7 cellular contexts compared by ENCODE assay signal in the genomic region with DNA sequence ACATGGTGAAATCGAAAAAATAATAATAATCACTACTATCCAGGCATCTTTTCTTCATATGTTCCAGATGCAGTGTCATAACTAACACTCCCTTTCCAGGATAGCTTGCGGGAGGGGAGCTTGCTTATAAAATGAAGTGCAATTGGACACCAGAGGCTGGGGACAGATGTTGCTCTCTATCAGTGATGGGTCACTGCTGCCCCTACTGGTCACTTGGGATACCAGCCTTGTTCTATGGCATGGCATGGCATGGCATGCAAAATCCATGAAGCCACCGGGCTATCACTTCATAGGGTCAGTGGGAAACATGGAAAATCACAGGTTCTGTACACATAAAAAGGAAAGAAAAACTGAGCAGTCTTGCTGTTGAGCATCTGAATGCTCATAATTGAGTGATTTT.
A peak's percentile ranks its signal among the peaks of the same experiment; 100 is the strongest.
DNase-seq lines count a peak whose midpoint lies in the region; ATAC-seq and TF ChIP-seq lines count a peak whose summit lies in the region.

No MANE protein-coding gene starts in this region.

- no peak overlapping the region for H3K4me3 Mint-ChIP-seq in activated CD8-positive, alpha-beta T cell treated with anti-CD3 and anti-CD28 coated beads, Interleukin-2, amount 10 ng/mL, durations not matched to agents 7 days and 5 days

- H3K27me3 ChIP-seq in DND-41 (ENCODE audit: insufficient read depth, low read length, poor library complexity): no peaks in the 10 kb centered on the region

- H2AFZ ChIP-seq in DND-41 (ENCODE audit: low read depth, low read length): no peak overlapping the region

- H3K9ac ChIP-seq in DND-41 (ENCODE audit: low read depth, low read length): no peak overlapping the region

- CTCF ChIA-PET in activated CD8-positive, alpha-beta T cell treated with anti-CD3 and anti-CD28 coated beads, Interleukin-2, amount 10 ng/mL, durations not matched to agents 7 days and 5 days (lab: Charles Lee): interaction anchor here (0.7 kb wide), 1 partner anchor 513 kb away, joined by 3 read pairs; no protein-coding TSS in a partner anchor

- POLR2A ChIA-PET in activated CD8-positive, alpha-beta T cell treated with anti-CD3 and anti-CD28 coated beads, Interleukin-2, amount 10 ng/mL, durations not matched to agents 7 days and 5 days (lab: Charles Lee): no interaction called here

- no peaks in the 10 kb centered on the region for H4K20me1 ChIP-seq in DND-41 (ENCODE audit: insufficient read depth, low read length)

- no peaks in the 10 kb centered on the region for H3K79me2 ChIP-seq in DND-41 (ENCODE audit: insufficient read depth, low read length)

- ATAC-seq in DND-41 (ENCODE audit: insufficient read depth, low read depth) (peak; percentile 59; the same call in 2 of the 3 replicates), GM19324 (IDR thresholded peaks at IDR 0.05; ENCODE audit: low FRiP score, unreplicated experiment) (peak; percentile 73)
- no peak for ATAC-seq in activated CD8-positive, alpha-beta T cell treated with anti-CD3 and anti-CD28 coated beads, Interleukin-2, amount 10 ng/mL, durations not matched to agents 7 days and 5 days

- H3K4me3 ChIP-seq in DND-41 (ENCODE audit: low read depth in 1 of 2, low read length in 2 of 2) (no peak overlapping the region), coronary artery (no peak overlapping the region)

- no peaks in the 10 kb centered on the region for H3K27me3 Mint-ChIP-seq in activated CD8-positive, alpha-beta T cell treated with anti-CD3 and anti-CD28 coated beads, Interleukin-2, amount 10 ng/mL, durations not matched to agents 7 days and 5 days (ENCODE audit: low read depth)

- TF ChIP-seq CTCF in DND-41 (IDR thresholded peaks at IDR 0.05; ENCODE audit: borderline replicate concordance, extremely low read depth, low read length, poor library complexity, severe bottlenecking) (peak; percentile 52), coronary artery (IDR thresholded peaks at IDR 0.05) (no peak)

- H3K36me3 Mint-ChIP-seq in activated CD8-positive, alpha-beta T cell treated with anti-CD3 and anti-CD28 coated beads, Interleukin-2, amount 10 ng/mL, durations not matched to agents 7 days and 5 days (ENCODE audit: low read depth): no peaks in the 10 kb centered on the region

- H3K9me3 Mint-ChIP-seq in activated CD8-positive, alpha-beta T cell treated with anti-CD3 and anti-CD28 coated beads, Interleukin-2, amount 10 ng/mL, durations not matched to agents 7 days and 5 days (ENCODE audit: insufficient read depth): no peaks in the 10 kb centered on the region

- no peaks in the 10 kb centered on the region for H3K9me3 ChIP-seq in DND-41 (ENCODE audit: insufficient read depth, low read length, severe bottlenecking)

- H3K4me1 ChIP-seq in DND-41 (ENCODE audit: insufficient read depth, low read length): no peaks in the 10 kb centered on the region

- H3K4me2 ChIP-seq in DND-41 (ENCODE audit: insufficient read depth, low read length): no peak overlapping the region

- H3K27ac Mint-ChIP-seq in activated CD8-positive, alpha-beta T cell treated with anti-CD3 and anti-CD28 coated beads, Interleukin-2, amount 10 ng/mL, durations not matched to agents 7 days and 5 days: no peak overlapping the region

- H3K27ac ChIP-seq in DND-41 (ENCODE audit: low read length) (no peak overlapping the region), coronary artery (no peak overlapping the region)

- no peaks in the 10 kb centered on the region for H3K36me3 ChIP-seq in DND-41 (ENCODE audit: insufficient read depth, low read length)

- DNase-seq in DND-41 (peak; percentile 13), LoVo (ENCODE audit: low spot score) (peak; percentile 43), kidney glomerular epithelial cell (lab: John Stamatoyannopoulos, UW) (peak; percentile 1), foreskin melanocyte (no peak), coronary artery (ENCODE audit: low spot score) (no peak)
- DNase-seq in activated CD8-positive, alpha-beta T cell treated with anti-CD3 and anti-CD28 coated beads, Interleukin-2, amount 10 ng/mL, durations not matched to agents 7 days and 5 days: peak; percentile 20

- no peaks in the 10 kb centered on the region for H3K4me1 Mint-ChIP-seq in activated CD8-positive, alpha-beta T cell treated with anti-CD3 and anti-CD28 coated beads, Interleukin-2, amount 10 ng/mL, durations not matched to agents 7 days and 5 days (ENCODE audit: low read depth)

Comparison
In these comparisons a context has a peak if more than half of its experiments do, and no peak if none do; other contexts are left out.
1. DNase-seq: peak in DND-41 (single experiment), LoVo (single experiment), activated CD8-positive, alpha-beta T cell treated with anti-CD3 and anti-CD28 coated beads, Interleukin-2, amount 10 ng/mL, durations not matched to agents 7 days and 5 days (single experiment) and kidney glomerular epithelial cell (single experiment); none in foreskin melanocyte (single experiment) and coronary artery (single experiment).